ENCODE assay signal across 8 cellular contexts in genomic region chr2:27263287-27264252, GRCh38. TPM values are rescaled to one million over a fixed set of nuclear protein-coding genes. Genes with fewer than 3 reads are reported as not detected.
DNase-seq lines count a peak whose midpoint lies in the region; ATAC-seq and TF ChIP-seq lines count a peak whose summit lies in the region.

No MANE protein-coding gene starts in this region.

- no peaks in the 10 kb centered on the region for H3K36me3 Mint-ChIP-seq in CD4-positive, alpha-beta T cell (ENCODE audit: low read depth)
- no peaks in the 10 kb centered on the region for H3K36me3 Mint-ChIP-seq in nephron (ENCODE audit: low read depth)

- no peaks in the 10 kb centered on the region for H3K79me2 ChIP-seq in MM.1S (ENCODE audit: low read length)

- H3K4me3 ChIP-seq in MM.1S (ENCODE audit: low read length) (peak overlapping the region; percentile 65), choroid plexus epithelial cell (ENCODE audit: low read depth, low read length) (peak overlapping the region; percentile 7)

- no peak for TF ChIP-seq CTCF in CD4-positive, alpha-beta T cell (IDR thresholded peaks at IDR 0.05)
- TF ChIP-seq CTCF in MM.1S (IDR thresholded peaks at IDR 0.05; ENCODE audit: low read length) = no peak
- TF ChIP-seq CTCF in choroid plexus epithelial cell (conservative IDR thresholded peaks at IDR 0.05; ENCODE audit: low read depth, low read length) = no peak
- TF ChIP-seq CTCF in nephron (IDR thresholded peaks at IDR 0.05; ENCODE audit: unreplicated experiment in 3 of 3) = no peak

- H3K9me3 ChIP-seq in CD4-positive, alpha-beta T cell (ENCODE audit: control insufficient read depth, low read length) = no peaks in the 10 kb centered on the region
- no peaks in the 10 kb centered on the region for H3K9me3 ChIP-seq in MM.1S (replicated peaks; ENCODE audit: insufficient read depth, low read length)

- H3K9me3 Mint-ChIP-seq in CD4-positive, alpha-beta T cell = no peaks in the 10 kb centered on the region
- H3K9me3 Mint-ChIP-seq in nephron = no peaks in the 10 kb centered on the region

- H3K27ac Mint-ChIP-seq in CD4-positive, alpha-beta T cell = no peak overlapping the region
- H3K27ac Mint-ChIP-seq in nephron = no peak overlapping the region

- no peak for ATAC-seq in CD4-positive, alpha-beta T cell (ENCODE audit: poor library complexity)
- ATAC-seq in GM21717 (IDR thresholded peaks at IDR 0.05; ENCODE audit: unreplicated experiment) = no peak
- no peak for ATAC-seq in HG02970 (IDR thresholded peaks at IDR 0.05; ENCODE audit: low FRiP score, unreplicated experiment)
- ATAC-seq in left lobe of liver = no peak

- peaks cover 5% of the 10 kb centered on the region; the same call in 1 of the 2 replicates for H3K4me1 ChIP-seq in MM.1S (ENCODE audit: low read length)

- H3K9ac ChIP-seq in MM.1S (ENCODE audit: low read length) = no peak overlapping the region

- no peaks in the 10 kb centered on the region for H3F3A ChIP-seq in MM.1S (ENCODE audit: insufficient read depth, low read length)

- DNase-seq in CD4-positive, alpha-beta T cell = no peak
- DNase-seq in MM.1S (no peak), choroid plexus epithelial cell (ENCODE audit: low read depth) (no peak), KBM-7 (no peak), left lobe of liver (ENCODE audit: low spot score) (no peak)

- peak overlapping the region; percentile 81 for H3K4me2 ChIP-seq in MM.1S (ENCODE audit: low read depth, low read length)

- no peaks in the 10 kb centered on the region for H3K9me2 ChIP-seq in MM.1S (replicated peaks; ENCODE audit: insufficient read depth, low read length)

- H2AFZ ChIP-seq in MM.1S (ENCODE audit: low read length) = peak overlapping the region; percentile 71

- H3K27ac ChIP-seq in CD4-positive, alpha-beta T cell (ENCODE audit: low read depth, low read length) = no peak overlapping the region
- H3K27ac ChIP-seq in MM.1S (ENCODE audit: low read length) = no peak overlapping the region

- H4K20me1 ChIP-seq in MM.1S (ENCODE audit: insufficient read depth, low read length) = no peaks in the 10 kb centered on the region

- H3K27me3 ChIP-seq in CD4-positive, alpha-beta T cell (ENCODE audit: control insufficient read depth, insufficient read depth, low read length) = peaks cover 61% of the 10 kb centered on the region
- peaks cover 56% of the 10 kb centered on the region for H3K27me3 ChIP-seq in MM.1S (replicated peaks; ENCODE audit: insufficient read depth, low read length)

- POLR2A ChIA-PET in CD4-positive, alpha-beta T cell (lab: Charles Lee) = interaction anchor here (0.7 kb wide), 3 partner anchors 16 to 812 kb away, joined by 3 to 5 read pairs (median 3); partner anchors contain the start of genes ATRAID and SLC5A6

- H3K4me3 Mint-ChIP-seq in CD4-positive, alpha-beta T cell = peak overlapping the region; percentile 95
- peak overlapping the region; percentile 85 to 87 (median 86) for H3K4me3 Mint-ChIP-seq in nephron

- intact Hi-C loops in CD4-positive, alpha-beta T cell (cut with DNase I, micrococcal nuclease) = loop anchor here in 1 of 2 experiments (10.0 kb wide), 1 partner anchor 49 kb away; the partner anchor contains the start of genes ATRAID, CAD and SLC5A6

- CTCF ChIA-PET in CD4-positive, alpha-beta T cell (lab: Charles Lee) = interaction anchor here (1.0 to 1.2 kb wide), 3 partner anchors 16 to 46 kb away, joined by 3 to 5 read pairs (median 3); partner anchors contain the start of gene CAD

- in situ Hi-C loops in KBM-7 (cut with MboI; ENCODE audit: low pct_unique_long_range_greater_than_20kb, low sequenced_read_pairs) = no loop called here

- H3K4me1 Mint-ChIP-seq in CD4-positive, alpha-beta T cell (ENCODE audit: low read depth) = peaks cover 26% of the 10 kb centered on the region
- H3K4me1 Mint-ChIP-seq in nephron = peaks cover 34% of the 10 kb centered on the region

- peaks cover 44% of the 10 kb centered on the region for H3K27me3 Mint-ChIP-seq in CD4-positive, alpha-beta T cell
- peaks cover 32% of the 10 kb centered on the region for H3K27me3 Mint-ChIP-seq in nephron (ENCODE audit: low read depth)

- no peaks in the 10 kb centered on the region for H3K36me3 ChIP-seq in MM.1S (replicated peaks; ENCODE audit: insufficient read depth, low read length)

RNA-seq across cellular contexts. Expression of gene SLC30A3, which starts 0.7 kb away (rescaled TPM):
- total RNA-seq in CD4-positive, alpha-beta T cell = not detected
- total RNA-seq in left lobe of liver = not detected

RNA-seq across cellular contexts. Expression of gene DNAJC5G, which starts 11.7 kb away (rescaled TPM):
- not detected for total RNA-seq in CD4-positive, alpha-beta T cell
- not detected for total RNA-seq in left lobe of liver

RNA-seq across cellular contexts. Expression of gene TRIM54, which starts 18.7 kb away (rescaled TPM):
- not detected for total RNA-seq in CD4-positive, alpha-beta T cell
- not detected for total RNA-seq in left lobe of liver

RNA-seq across cellular contexts. Expression of gene UCN, which starts 44.7 kb away (rescaled TPM):
- total RNA-seq in CD4-positive, alpha-beta T cell = 1 to 10 TPM; 1.8 to 2.3 TPM
- 2.2 TPM for total RNA-seq in left lobe of liver

RNA-seq across cellular contexts. Expression of gene CAD, which starts 46.4 kb away (rescaled TPM):
- total RNA-seq in CD4-positive, alpha-beta T cell = 10 to 100 TPM; 20.0 to 20.3 TPM
- total RNA-seq in left lobe of liver = 14.9 TPM
